In the genomic region with DNA sequence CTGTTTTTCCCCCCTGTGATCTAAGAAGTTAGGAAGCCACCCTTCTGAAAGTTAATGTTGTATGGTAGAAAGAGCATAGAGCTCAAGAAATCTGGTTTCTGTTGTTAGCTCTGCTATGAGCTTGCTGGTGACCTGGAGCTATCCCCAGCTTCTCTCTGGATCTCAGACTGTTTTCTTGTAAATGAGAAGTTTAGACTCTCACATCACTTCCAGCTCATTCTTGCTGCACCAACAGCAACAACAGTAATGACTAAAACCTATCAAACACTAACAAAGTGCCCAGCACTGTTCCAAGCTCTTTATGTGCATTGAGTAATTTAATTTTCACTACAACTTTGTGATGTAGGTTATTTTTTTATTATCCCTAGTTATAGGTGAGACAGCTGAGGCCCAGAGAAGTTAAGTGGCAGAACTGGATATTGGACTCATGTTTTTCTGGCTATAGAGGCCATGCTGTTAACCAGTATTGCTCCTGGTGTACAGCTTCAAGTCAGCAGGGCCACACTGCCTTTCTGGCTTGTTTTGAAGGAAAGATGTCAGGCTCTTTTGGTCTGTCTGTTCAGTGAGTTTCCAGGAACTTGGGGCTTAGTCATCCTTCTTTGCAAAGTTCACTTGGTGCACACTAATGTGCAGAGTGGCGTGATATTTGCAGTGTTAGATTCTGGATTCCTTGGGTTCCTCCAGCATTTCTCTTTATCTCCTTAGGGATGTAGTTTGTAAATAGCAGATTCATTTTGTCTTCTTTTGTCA, we compare ENCODE assay signal across 19 cellular contexts. TPM values are rescaled to one million over a fixed set of nuclear protein-coding genes. Genes with fewer than 3 reads are reported as not detected.
DNase-seq lines count a peak whose midpoint lies in the region; ATAC-seq and TF ChIP-seq lines count a peak whose summit lies in the region.
"Had no signal": no experiment of that assay in that cellular context is flagged by ENCODE, and none has a peak within 500 bp of the region (broad histone marks: within the 10 kb centered on the region; RNA-seq: fewer than 3 reads in every experiment).

No MANE protein-coding gene starts in this region.

- CTCF ChIA-PET in activated CD8-positive, alpha-beta T cell treated with anti-CD3 and anti-CD28 coated beads, Interleukin-2, amount 10 ng/mL, durations not matched to agents 7 days and 5 days (lab: Charles Lee) = interaction anchor here (1.3 kb wide), 1 partner anchor 118 kb away, joined by 3 read pairs; no protein-coding TSS in a partner anchor

- DNase-seq in activated naive CD8-positive, alpha-beta T cell treated with anti-CD3 and anti-CD28 coated beads, Interleukin-2, amount 10 ng/mL, durations not matched to agents 7 days and 5 days = no peak
- DNase-seq in activated naive CD8-positive, alpha-beta T cell treated with anti-CD3 and anti-CD28 coated beads for 36 hours = no peak
- no peak for DNase-seq in activated CD8-positive, alpha-beta T cell treated with anti-CD3 and anti-CD28 coated beads, Interleukin-2, amount 10 ng/mL, durations not matched to agents 7 days and 5 days
- DNase-seq in fibroblast of mammary gland (ENCODE audit: low read depth) (peak; percentile 46), HuH-7 (ENCODE audit: low spot score) (no peak), inferior parietal cortex (ENCODE audit: extremely low spot score) (no peak), posterior cingulate gyrus (no peak)
- no peak for DNase-seq in central memory CD4-positive, alpha-beta T cell
- DNase-seq: activated B cell treated with CpG ODN at 0.5 μM for 24 hours; DMS 273 treated with DMSO at 0.1 percent for 48 hours; effector memory CD8-positive, alpha-beta T cell; gastrocnemius medialis; NCI-H187 treated with DMSO at 0.1 percent for 48 hours; NCI-H524 treated with DMSO at 0.1 percent for 48 hours; right lobe of liver; stimulated activated CD4-positive, alpha-beta T cell treated with anti-CD3 and anti-CD28 coated beads, Interleukin-4, amount 100 ng/mL, for 4 hours; upper lobe of right lung had no signal

- H3K36me3 Mint-ChIP-seq in activated naive CD8-positive, alpha-beta T cell treated with anti-CD3 and anti-CD28 coated beads, Interleukin-2, amount 10 ng/mL, durations not matched to agents 7 days and 5 days = peaks cover 1% of the 10 kb centered on the region
- no peaks in the 10 kb centered on the region for H3K36me3 Mint-ChIP-seq in activated naive CD8-positive, alpha-beta T cell treated with anti-CD3 and anti-CD28 coated beads for 36 hours
- H3K36me3 Mint-ChIP-seq in activated CD8-positive, alpha-beta T cell treated with anti-CD3 and anti-CD28 coated beads, Interleukin-2, amount 10 ng/mL, durations not matched to agents 7 days and 5 days (ENCODE audit: low read depth) = no peaks in the 10 kb centered on the region

- peak overlapping the region; percentile 39 for H3K4me3 Mint-ChIP-seq in activated naive CD8-positive, alpha-beta T cell treated with anti-CD3 and anti-CD28 coated beads, Interleukin-2, amount 10 ng/mL, durations not matched to agents 7 days and 5 days
- no peak overlapping the region for H3K4me3 Mint-ChIP-seq in activated naive CD8-positive, alpha-beta T cell treated with anti-CD3 and anti-CD28 coated beads for 36 hours
- no peak overlapping the region for H3K4me3 Mint-ChIP-seq in activated CD8-positive, alpha-beta T cell treated with anti-CD3 and anti-CD28 coated beads, Interleukin-2, amount 10 ng/mL, durations not matched to agents 7 days and 5 days
- H3K4me3 Mint-ChIP-seq: activated B cell treated with CpG ODN at 0.5 μM for 24 hours; B cell; effector memory CD8-positive, alpha-beta T cell; neural crest cell had no signal

- peaks cover 10% of the 10 kb centered on the region for H3K27me3 Mint-ChIP-seq in activated naive CD8-positive, alpha-beta T cell treated with anti-CD3 and anti-CD28 coated beads, Interleukin-2, amount 10 ng/mL, durations not matched to agents 7 days and 5 days
- H3K27me3 Mint-ChIP-seq in activated naive CD8-positive, alpha-beta T cell treated with anti-CD3 and anti-CD28 coated beads for 36 hours = peaks cover 13% of the 10 kb centered on the region
- peaks cover 5% of the 10 kb centered on the region for H3K27me3 Mint-ChIP-seq in activated CD8-positive, alpha-beta T cell treated with anti-CD3 and anti-CD28 coated beads, Interleukin-2, amount 10 ng/mL, durations not matched to agents 7 days and 5 days (ENCODE audit: low read depth)

- H3K4me1 Mint-ChIP-seq in activated naive CD8-positive, alpha-beta T cell treated with anti-CD3 and anti-CD28 coated beads, Interleukin-2, amount 10 ng/mL, durations not matched to agents 7 days and 5 days = peaks cover 16% of the 10 kb centered on the region
- H3K4me1 Mint-ChIP-seq in activated naive CD8-positive, alpha-beta T cell treated with anti-CD3 and anti-CD28 coated beads for 36 hours = peaks cover 5% of the 10 kb centered on the region
- peaks cover 17% of the 10 kb centered on the region for H3K4me1 Mint-ChIP-seq in activated CD8-positive, alpha-beta T cell treated with anti-CD3 and anti-CD28 coated beads, Interleukin-2, amount 10 ng/mL, durations not matched to agents 7 days and 5 days (ENCODE audit: low read depth)
- H3K4me1 Mint-ChIP-seq: activated B cell treated with CpG ODN at 0.5 μM for 24 hours, B cell, neural crest cell had no signal

- H3K27ac Mint-ChIP-seq in activated naive CD8-positive, alpha-beta T cell treated with anti-CD3 and anti-CD28 coated beads, Interleukin-2, amount 10 ng/mL, durations not matched to agents 7 days and 5 days = peak overlapping the region; percentile 7
- no peak overlapping the region for H3K27ac Mint-ChIP-seq in activated naive CD8-positive, alpha-beta T cell treated with anti-CD3 and anti-CD28 coated beads for 36 hours
- H3K27ac Mint-ChIP-seq in activated CD8-positive, alpha-beta T cell treated with anti-CD3 and anti-CD28 coated beads, Interleukin-2, amount 10 ng/mL, durations not matched to agents 7 days and 5 days = peak overlapping the region; percentile 30
- H3K27ac Mint-ChIP-seq: activated B cell treated with CpG ODN at 0.5 μM for 24 hours; B cell; effector memory CD8-positive, alpha-beta T cell had no signal

- POLR2A ChIA-PET in activated naive CD8-positive, alpha-beta T cell treated with anti-CD3 and anti-CD28 coated beads, Interleukin-2, amount 10 ng/mL, durations not matched to agents 7 days and 5 days (lab: Charles Lee) = no interaction called here
- POLR2A ChIA-PET in activated CD8-positive, alpha-beta T cell treated with anti-CD3 and anti-CD28 coated beads, Interleukin-2, amount 10 ng/mL, durations not matched to agents 7 days and 5 days (lab: Charles Lee) = interaction anchor here (0.6 kb wide), 1 partner anchor 45 kb away, joined by 3 read pairs; no protein-coding TSS in a partner anchor

- intact Hi-C loops in posterior cingulate gyrus (cut with DNase I) = no loop called here

- TF ChIP-seq CTCF in fibroblast of mammary gland (conservative IDR thresholded peaks at IDR 0.05; ENCODE audit: control insufficient read depth, insufficient read depth, low read depth, low read length) = no peak

- H3K4me3 ChIP-seq in fibroblast of mammary gland (ENCODE audit: control insufficient read depth, low read depth, low read length) = no peak overlapping the region
- H3K4me3 ChIP-seq: gastrocnemius medialis, right lobe of liver, upper lobe of right lung had no signal

- peak; percentile 80 for ATAC-seq in activated naive CD8-positive, alpha-beta T cell treated with anti-CD3 and anti-CD28 coated beads, Interleukin-2, amount 10 ng/mL, durations not matched to agents 7 days and 5 days (ENCODE audit: low read depth)
- ATAC-seq in activated CD8-positive, alpha-beta T cell treated with anti-CD3 and anti-CD28 coated beads, Interleukin-2, amount 10 ng/mL, durations not matched to agents 7 days and 5 days = peak; percentile 53
- ATAC-seq: effector memory CD8-positive, alpha-beta T cell; gastrocnemius medialis; right lobe of liver; upper lobe of right lung had no signal

- H3K9me3 Mint-ChIP-seq in activated naive CD8-positive, alpha-beta T cell treated with anti-CD3 and anti-CD28 coated beads, Interleukin-2, amount 10 ng/mL, durations not matched to agents 7 days and 5 days = no peaks in the 10 kb centered on the region
- H3K9me3 Mint-ChIP-seq in activated naive CD8-positive, alpha-beta T cell treated with anti-CD3 and anti-CD28 coated beads for 36 hours = no peaks in the 10 kb centered on the region
- H3K9me3 Mint-ChIP-seq in activated CD8-positive, alpha-beta T cell treated with anti-CD3 and anti-CD28 coated beads, Interleukin-2, amount 10 ng/mL, durations not matched to agents 7 days and 5 days (ENCODE audit: insufficient read depth) = no peaks in the 10 kb centered on the region
- H3K9me3 Mint-ChIP-seq: activated B cell treated with CpG ODN at 0.5 μM for 24 hours; effector memory CD8-positive, alpha-beta T cell; neural crest cell had no signal

RNA-seq across cellular contexts. Expression of gene TMEM164, which starts 27.8 kb away (rescaled TPM):
- total RNA-seq in activated naive CD8-positive, alpha-beta T cell treated with anti-CD3 and anti-CD28 coated beads, Interleukin-2, amount 10 ng/mL, durations not matched to agents 7 days and 5 days = 10 to 100 TPM; 18.2 to 22.3 TPM
- 10 to 100 TPM in 1 of 2 experiments, 1 to 10 TPM in 1; 9.1 to 11.0 TPM for total RNA-seq in activated naive CD8-positive, alpha-beta T cell treated with anti-CD3 and anti-CD28 coated beads for 36 hours
- total RNA-seq in activated CD8-positive, alpha-beta T cell treated with anti-CD3 and anti-CD28 coated beads, Interleukin-2, amount 10 ng/mL, durations not matched to agents 7 days and 5 days = 10 to 100 TPM; 17.5 to 24.1 TPM
